Comparison of ENCODE assay signal across 11 cellular contexts in genomic region chr11:71432761-71433647, GRCh38. TPM values are rescaled to one million over a fixed set of nuclear protein-coding genes. Genes with fewer than 3 reads are reported as not detected.
DNase-seq lines count a peak whose midpoint lies in the region; ATAC-seq and TF ChIP-seq lines count a peak whose summit lies in the region.
"Had no signal": no experiment of that assay in that cellular context is flagged by ENCODE, and none has a peak within 500 bp of the region (broad histone marks: within the 10 kb centered on the region; RNA-seq: fewer than 3 reads in every experiment).

No MANE protein-coding gene starts in this region.

- no peak for TF ChIP-seq EP300 in stomach (IDR thresholded peaks at IDR 0.05)

- TF ChIP-seq POLR2A in stomach (IDR thresholded peaks at IDR 0.05): no peak

- peak overlapping the region; percentile 97 for H3K27ac ChIP-seq in cingulate gyrus (ENCODE audit: low read depth, low read length)
- H3K27ac ChIP-seq in liver (ENCODE audit: low read depth in 1 of 2, low read length in 2 of 2): peak overlapping the region; percentile 63 to 72
- peak overlapping the region; percentile 41 to 73 (median 68) for H3K27ac ChIP-seq in stomach

- H3K4me3 ChIP-seq in liver (ENCODE audit: low read depth in 1 of 3, low read length in 3 of 3) (no peak overlapping the region), stomach (no peak overlapping the region)

- no peak for TF ChIP-seq CTCF in liver (IDR thresholded peaks at IDR 0.05; ENCODE audit: low read depth, low read length, missing input control)
- TF ChIP-seq CTCF in stomach (IDR thresholded peaks at IDR 0.05): no peak

- TF ChIP-seq RAD21 in liver (IDR thresholded peaks at IDR 0.05): peak in 1 of 2 donors; percentile 12

- H3K9me3 ChIP-seq in liver (ENCODE audit: control insufficient read depth in 4 of 4, low read length in 3 of 4) (no peaks in the 10 kb centered on the region), stomach (no peaks in the 10 kb centered on the region)

- no peak for ATAC-seq in GM21381 (IDR thresholded peaks at IDR 0.05; ENCODE audit: unreplicated experiment)
- ATAC-seq in GM21515 (IDR thresholded peaks at IDR 0.05; ENCODE audit: unreplicated experiment): no peak
- ATAC-seq in GM19395 (IDR thresholded peaks at IDR 0.05; ENCODE audit: unreplicated experiment): no peak
- ATAC-seq: activated CD8-positive, alpha-beta T cell treated with anti-CD3 and anti-CD28 coated beads, Interleukin-2, amount 10 ng/mL, durations not matched to agents 7 days and 5 days; T-helper 17 cell had no signal

- intact Hi-C loops in stomach (cut with DNase I; ENCODE audit: low total_unique reads): no loop called here

- DNase-seq in NOMO-1 treated with dmso at 0.1 percent for 144 hours (lab: John Stamatoyannopoulos, UW; ENCODE audit: unreplicated experiment) (peak; percentile 67), stomach (peak; percentile 47)
- DNase-seq in stimulated activated CD4-positive, alpha-beta T cell treated with anti-CD3 and anti-CD28 coated beads, Interleukin-4, amount 100 ng/mL, for 24 hours: no peak
- DNase-seq: activated CD8-positive, alpha-beta T cell treated with anti-CD3 and anti-CD28 coated beads, Interleukin-2, amount 10 ng/mL, durations not matched to agents 7 days and 5 days; NCI-H187 treated with DMSO at 0.1 percent for 48 hours; T-helper 17 cell had no signal

- H3K4me1 ChIP-seq in liver (ENCODE audit: control insufficient read depth in 4 of 4, insufficient read depth in 4 of 4, low read length in 3 of 4) (peaks cover 2 to 48% (median 42%) of the 10 kb centered on the region in 4 donors), stomach (peaks cover 0 to 24% (median 9%) of the 10 kb centered on the region in 4 donors)

- WGBS in liver: 37% methylated on average over 7 of the region's 7 CpGs
- 58 to 72% (median 63%) methylated on average over 7 of the region's 7 CpGs for WGBS in stomach, 5 donors

- no peak overlapping the region for H3K9ac ChIP-seq in liver (ENCODE audit: low read depth in 1 of 2, low read length in 2 of 2)

- H3K36me3 ChIP-seq in liver (ENCODE audit: control insufficient read depth in 4 of 4, insufficient read depth in 3 of 4, low read depth in 1 of 4, low read length in 3 of 4): peaks cover 11 to 23% (median 18%) of the 10 kb centered on the region in 4 donors
- peaks cover 0 to 32% (median 29%) of the 10 kb centered on the region in 4 donors for H3K36me3 ChIP-seq in stomach

- H3K27me3 ChIP-seq in liver (ENCODE audit: control insufficient read depth in 4 of 4, insufficient read depth in 4 of 4, low read length in 3 of 4) (no peaks in the 10 kb centered on the region), stomach (no peaks in the 10 kb centered on the region)

TF ChIP-seq in liver, 16 proteins besides CTCF, POLR2A, EP300 and RAD21:
- TF ChIP-seq SP1 (IDR thresholded peaks at IDR 0.05) (peak; percentile 87), HNF4A (conservative IDR thresholded peaks at IDR 0.05) (peak; percentile 94 to 96), FOXA2 (IDR thresholded peaks at IDR 0.05) (peak; percentile 27), RXRA (IDR thresholded peaks at IDR 0.05) (peak; percentile 85 to 96), TAF1 (conservative IDR thresholded peaks at IDR 0.05) (no peak), JUND (IDR thresholded peaks at IDR 0.05) (peak in 1 of 2 donors; percentile 67), ATF3 (IDR thresholded peaks at IDR 0.05) (no peak), FOXA1 (IDR thresholded peaks at IDR 0.05) (no peak), YY1 (IDR thresholded peaks at IDR 0.05) (peak; percentile 46), EGR1 (IDR thresholded peaks at IDR 0.05; ENCODE audit: low read depth in 2 of 2) (peak in 1 of 2 donors; percentile 27), NR2F2 (IDR thresholded peaks at IDR 0.05) (peak; percentile 72), MAX (IDR thresholded peaks at IDR 0.05) (peak; percentile 75), ZBTB33 (IDR thresholded peaks at IDR 0.05) (peak; percentile 43), GABPA (IDR thresholded peaks at IDR 0.05 in 1 of 2, conservative IDR thresholded peaks at IDR 0.05 in 1 of 2) (peak in 1 of 2 donors; percentile 15), REST (IDR thresholded peaks at IDR 0.05) (peak; percentile 43), HNF4G (IDR thresholded peaks at IDR 0.05) (peak; percentile 76)

RNA-seq across cellular contexts. Expression of gene DHCR7, which starts 15.2 kb away (rescaled TPM):
- total RNA-seq in liver (100 to 1,000 TPM; 149 to 224 TPM), stomach (10 to 100 TPM; 11.2 to 58.8 (median 17.9) TPM)
- polyA plus RNA-seq in liver (100 to 1,000 TPM in 1 of 2 donors, 10 to 100 TPM in 1; 56.9 to 195 TPM), stomach (10 to 100 TPM in 2 of 3 donors, 1 to 10 TPM in 1; 3.5 to 13.2 (median 11.2) TPM)

RNA-seq across cellular contexts. Expression of gene NADSYN1, which starts 20.0 kb away (rescaled TPM):
- total RNA-seq in liver (10 to 100 TPM; 19.8 to 33.6 TPM), stomach (100 to 1,000 TPM in 3 of 5 donors, 10 to 100 TPM in 2; 49.0 to 320 (median 104) TPM)
- polyA plus RNA-seq in liver (10 to 100 TPM; 16.6 to 24.6 TPM), stomach (10 to 100 TPM; 28.0 to 74.9 (median 29.4) TPM)
